Comparison of ENCODE assay signal across 10 cellular contexts in genomic region chr9:137262173-137262908, GRCh38. TPM values are rescaled to one million over a fixed set of nuclear protein-coding genes. Genes with fewer than 3 reads are reported as not detected.
DNase-seq lines count a peak whose midpoint lies in the region; ATAC-seq, FAIRE-seq and TF ChIP-seq lines count a peak whose summit lies in the region.
"Not testable (repeated sequence)": the region's sequence is repeated elsewhere in the genome, so short reads cannot be mapped to it uniquely, and the experiment has no call there.
"Had no signal": no experiment of that assay in that cellular context is flagged by ENCODE, and none has a peak within 500 bp of the region (broad histone marks: within the 10 kb centered on the region; RNA-seq: fewer than 3 reads in every experiment).

No MANE protein-coding gene starts in this region.

- not testable (repeated sequence) for BruUV-seq in GM12878 (replicated peaks; lab: Mats Ljungman, UMichigan)

- ATAC-seq in DND-41 (ENCODE audit: insufficient read depth, low read depth); GM12878: not testable (repeated sequence)

- TF ChIP-seq CTCF in DND-41 (IDR thresholded peaks at IDR 0.05; ENCODE audit: borderline replicate concordance, extremely low read depth, low read length, poor library complexity, severe bottlenecking) (peak; percentile 27), Peyer's patch (IDR thresholded peaks at IDR 0.05) (peak in 5 of 6 experiments; percentile 16 to 51 (median 47)), GM12878 (IDR thresholded peaks at IDR 0.05 in 2 of 3, conservative IDR thresholded peaks at IDR 0.05 in 1 of 3; ENCODE audit: control insufficient read depth in 2 of 3, extremely low read depth in 1 of 3, insufficient read depth in 1 of 3, low read depth in 3 of 3, low read length in 3 of 3) (peak in 2 of 3 experiments; percentile 16 to 46; a peak in 3 of 6 replicates), esophagus muscularis mucosa (IDR thresholded peaks at IDR 0.05) (peak; percentile 34 to 55 (median 50)), osteocyte (IDR thresholded peaks at IDR 0.05) (peak; percentile 55)

- H3K4me3 ChIP-seq in DND-41 (ENCODE audit: low read depth in 1 of 2, low read length in 2 of 2); Peyer's patch; GM12878; esophagus muscularis mucosa: not testable (repeated sequence)

- not testable (repeated sequence) for H3K36me3 Mint-ChIP-seq in osteocyte (ENCODE audit: unreplicated experiment)

- peaks cover 14% of the 10 kb centered on the region; the same call in 1 of the 2 replicates for H3K79me2 ChIP-seq in DND-41 (ENCODE audit: insufficient read depth, low read length)
- H3K79me2 ChIP-seq in GM12878 (ENCODE audit: control insufficient read depth, insufficient read depth, low read length): not testable (repeated sequence)

- H2AFZ ChIP-seq in DND-41 (ENCODE audit: low read depth, low read length); GM12878 (ENCODE audit: control insufficient read depth, low read depth, low read length): not testable (repeated sequence)

- not testable (repeated sequence) for H3K9me3 Mint-ChIP-seq in osteocyte (ENCODE audit: unreplicated experiment)

- not testable (repeated sequence) for H3K4me1 Mint-ChIP-seq in osteocyte (ENCODE audit: unreplicated experiment)

- not testable (repeated sequence) for H3K27ac Mint-ChIP-seq in osteocyte (ENCODE audit: unreplicated experiment)

- not testable (repeated sequence) for H3K27ac ChIP-seq in DND-41 (ENCODE audit: low read length); Peyer's patch; GM12878 (ENCODE audit: control insufficient read depth, insufficient read depth); esophagus muscularis mucosa (replicated peaks in 1 of 4)

- not testable (repeated sequence) for DNase-seq in DND-41; Peyer's patch; GM12878 (ENCODE audit: low read depth, low spot score); esophagus muscularis mucosa (ENCODE audit: extremely low spot score); osteocyte (ENCODE audit: extremely low spot score, unreplicated experiment)
- DNase-seq in HT-29 (ENCODE audit: low spot score): peak; percentile 41

- not testable (repeated sequence) for FAIRE-seq in GM12878 (lab: Jason Lieb, UNC)
- peak; percentile 13 for FAIRE-seq in islet of Langerhans (lab: Jason Lieb, UNC)

- RAD21 ChIA-PET in GM12878 (lab: Charles Lee; ENCODE audit: unreplicated experiment): interaction anchor here (0.8 to 1.7 kb wide), 4 partner anchors 15 to 146 kb away, joined by 4 to 6 read pairs (median 4); partner anchors contain the start of gene TOR4A

- not testable (repeated sequence) for TF ChIP-seq POLR2A in Peyer's patch (IDR thresholded peaks at IDR 0.05); GM12878 (IDR thresholded peaks at IDR 0.05; ENCODE audit: low read depth, low read length); esophagus muscularis mucosa (IDR thresholded peaks at IDR 0.05; ENCODE audit: low read depth)

- POLR2A ChIA-PET in GM12878 (lab: Charles Lee): interaction anchor here (0.6 to 1.1 kb wide), 2 partner anchors 14 to 22 kb away, joined by 3 to 4 read pairs; partner anchors contain the start of gene TUBB4B

- H3K36me3 ChIP-seq in DND-41 (ENCODE audit: insufficient read depth, low read length) (peaks cover 51% of the 10 kb centered on the region), Peyer's patch (peaks cover 0 to 56% (median 0%) of the 10 kb centered on the region in 3 donors), GM12878 (ENCODE audit: control insufficient read depth in 2 of 2, insufficient read depth in 2 of 2, low read length in 1 of 2) (peaks cover 8 to 11% of the 10 kb centered on the region in 2 experiments), esophagus muscularis mucosa (peaks cover 27 to 72% (median 62%) of the 10 kb centered on the region in 4 donors)

- TF ChIP-seq RAD21 in GM12878 (IDR thresholded peaks at IDR 0.05; ENCODE audit: insufficient read depth, low read depth, low read length): not testable (repeated sequence)

- H3K9ac ChIP-seq in DND-41 (ENCODE audit: low read depth, low read length); GM12878 (ENCODE audit: control insufficient read depth, insufficient read depth, low read length): not testable (repeated sequence)

- H3K4me3 Mint-ChIP-seq in osteocyte (ENCODE audit: unreplicated experiment): not testable (repeated sequence)

- not testable (repeated sequence) for H3K4me1 ChIP-seq in DND-41 (ENCODE audit: insufficient read depth, low read length); Peyer's patch; GM12878 (ENCODE audit: control insufficient read depth, insufficient read depth, low read length); esophagus muscularis mucosa

- in situ Hi-C loops in GM12878 (cut with MboI): not testable (repeated sequence)

- CTCF ChIA-PET in GM12878 (lab: Yijun Ruan, JAX): interaction anchor here (0.6 to 2.2 kb wide), 6 partner anchors 11 to 67 kb away, joined by 3 to 24 read pairs (median 4); partner anchors contain the start of genes TOR4A and TUBB4B

- intact Hi-C loops in GM12878 (cut with micrococcal nuclease; ENCODE audit: unreplicated experiment); esophagus muscularis mucosa (cut with DNase I): not testable (repeated sequence)

- not testable (repeated sequence) for H3K9me3 ChIP-seq in DND-41 (ENCODE audit: insufficient read depth, low read length, severe bottlenecking); Peyer's patch; GM12878 (replicated peaks; ENCODE audit: control insufficient read depth, insufficient read depth, low read length); esophagus muscularis mucosa

- not testable (repeated sequence) for TF ChIP-seq EP300 in GM12878 (IDR thresholded peaks at IDR 0.05; ENCODE audit: borderline replicate concordance in 1 of 2, control insufficient read depth in 1 of 2, low read depth in 2 of 2, low read length in 2 of 2); esophagus muscularis mucosa (IDR thresholded peaks at IDR 0.05)

- H3K27me3 Mint-ChIP-seq in osteocyte (ENCODE audit: unreplicated experiment): not testable (repeated sequence)

- H3K4me2 ChIP-seq in DND-41 (ENCODE audit: insufficient read depth, low read length); GM12878 (ENCODE audit: control insufficient read depth, insufficient read depth): not testable (repeated sequence)

- H3K27me3 ChIP-seq in DND-41 (ENCODE audit: insufficient read depth, low read length, poor library complexity); Peyer's patch; GM12878 (replicated peaks in 1 of 2; ENCODE audit: control insufficient read depth in 2 of 2, insufficient read depth in 2 of 2, low read length in 1 of 2); esophagus muscularis mucosa: not testable (repeated sequence)

- H4K20me1 ChIP-seq in DND-41 (ENCODE audit: insufficient read depth, low read length); GM12878 (ENCODE audit: control insufficient read depth, insufficient read depth): not testable (repeated sequence)

- SMC1A ChIA-PET in GM12878 (lab: Charles Lee; ENCODE audit: uncharacterized antibody, unreplicated experiment): interaction anchor here (1.2 to 1.4 kb wide), 2 partner anchors 26 to 73 kb away, joined by 3 to 5 read pairs; no protein-coding TSS in a partner anchor

- 73% methylated on average over 15 of the region's 15 CpGs for WGBS in GM12878 (ENCODE audit: insufficient coverage, insufficient replicate concordance, low lambda C conversion rate, missing lambda C conversion rate)
- WGBS in esophagus muscularis mucosa: 29% methylated on average over 15 of the region's 15 CpGs

RNA-seq across cellular contexts. Expression of gene NELFB, which starts 7.2 kb away (rescaled TPM):
- 111 and 115 TPM in 2 replicates for total RNA-seq in HT-29 (2014; rRNA removed; shearing (Covaris generic))
- total RNA-seq in Peyer's patch: 10 to 100 TPM; 47.4 to 57.8 (median 50.2) TPM
- 13.6 and 13.9 TPM in 2 replicates for total RNA-seq in GM12878 (2013; cell fraction: nucleolus; rRNA removed)
- total RNA-seq in GM12878 (2014; rRNA removed): 34.0 and 39.3 TPM in 2 replicates
- total RNA-seq in GM12878 (2014; rRNA removed; fragmentation: Illumina TruSeq; extraction: Trizol): 14.6 and 16.1 TPM in 2 replicates
- 61.2 and 63.4 TPM in 2 replicates for total RNA-seq in GM12878 (2021)
- 12.6 TPM for polyA plus RNA-seq in GM12878 (2011; ENCODE audit: low read depth)
- 11.9 and 22.6 TPM in 2 replicates for polyA plus RNA-seq in GM12878 (2011; rRNA removed)
- polyA plus RNA-seq in GM12878 (2011; cell fraction: cytosol; rRNA removed): 44.0 and 53.0 TPM in 2 replicates
- polyA plus RNA-seq in GM12878 (2011; cell fraction: nucleus; rRNA removed): 52.1 and 64.2 TPM in 2 replicates
- polyA plus RNA-seq in GM12878 (2012): 32.6 and 37.0 TPM in 2 replicates
- polyA plus RNA-seq in GM12878 (2014; fragmentation: Illumina TruSeq; extraction: Trizol): 5.0 and 18.2 TPM in 2 replicates
- under 1 TPM; 0.19 to 0.68 TPM for polyA plus RNA-seq in GM12878 (2014; fragmentation: Nextera tagmentation; extraction: Ambion mirVana)
- 41.1 and 45.3 TPM in 2 replicates for polyA plus RNA-seq in GM12878 (2014; rRNA removed)
- 10 to 100 TPM; 40.3 to 42.4 TPM for polyA plus RNA-seq in GM12878 (2016; fragmentation: Nextera tagmentation; extraction: Ambion mirVana)
- 21.6 and 47.4 TPM in 2 replicates for polyA minus RNA-seq in GM12878 (2011; rRNA and poly(A)+ RNA removed)
- 18.4 and 20.5 TPM in 2 replicates for polyA minus RNA-seq in GM12878 (2011; cell fraction: cytosol; rRNA and poly(A)+ RNA removed)
- polyA minus RNA-seq in GM12878 (2011; cell fraction: nucleus; rRNA and poly(A)+ RNA removed): 7.5 and 13.3 TPM in 2 replicates
- 10 to 100 TPM; 26.6 to 73.2 (median 48.8) TPM for total RNA-seq in esophagus muscularis mucosa
- 54.1 and 57.6 TPM in 2 replicates for total RNA-seq in osteocyte

RNA-seq across cellular contexts. Expression of gene STPG3, which starts 11.3 kb away (rescaled TPM):
- not detected in 2 replicates for total RNA-seq in HT-29 (2014; rRNA removed; shearing (Covaris generic))
- not detected for total RNA-seq in Peyer's patch
- total RNA-seq in GM12878 (2013; cell fraction: nucleolus; rRNA removed): not detected in 2 replicates
- not detected in 2 replicates for total RNA-seq in GM12878 (2014; rRNA removed)
- not detected in 2 replicates for total RNA-seq in GM12878 (2014; rRNA removed; fragmentation: Illumina TruSeq; extraction: Trizol)
- total RNA-seq in GM12878 (2021): not detected in 2 replicates
- not detected for polyA plus RNA-seq in GM12878 (2011; ENCODE audit: low read depth)
- not detected in 2 replicates for polyA plus RNA-seq in GM12878 (2011; rRNA removed)
- not detected in 2 replicates for polyA plus RNA-seq in GM12878 (2011; cell fraction: cytosol; rRNA removed)
- polyA plus RNA-seq in GM12878 (2011; cell fraction: nucleus; rRNA removed): 0.12 TPM in 1 of 2 replicates, not detected in the other
- polyA plus RNA-seq in GM12878 (2012): 0.28 and 0.80 TPM in 2 replicates
- polyA plus RNA-seq in GM12878 (2014; fragmentation: Illumina TruSeq; extraction: Trizol): not detected in 2 replicates
- not detected for polyA plus RNA-seq in GM12878 (2014; fragmentation: Nextera tagmentation; extraction: Ambion mirVana)
- not detected in 2 replicates for polyA plus RNA-seq in GM12878 (2014; rRNA removed)
- polyA plus RNA-seq in GM12878 (2016; fragmentation: Nextera tagmentation; extraction: Ambion mirVana): not detected
- not detected in 2 replicates for polyA minus RNA-seq in GM12878 (2011; rRNA and poly(A)+ RNA removed)
- not detected in 2 replicates for polyA minus RNA-seq in GM12878 (2011; cell fraction: cytosol; rRNA and poly(A)+ RNA removed)
- polyA minus RNA-seq in GM12878 (2011; cell fraction: nucleus; rRNA and poly(A)+ RNA removed): not detected in 2 replicates
- total RNA-seq in esophagus muscularis mucosa: not detected
- total RNA-seq in osteocyte: 0.50 and 0.78 TPM in 2 replicates
- total RNA-seq: Calu3, renal cortical epithelial cell had no signal

RNA-seq across cellular contexts. Expression of gene TOR4A, which starts 15.2 kb away (rescaled TPM):
- 210 and 226 TPM in 2 replicates for total RNA-seq in HT-29 (2014; rRNA removed; shearing (Covaris generic))
- total RNA-seq in Peyer's patch: 10 to 100 TPM; 33.8 to 45.7 (median 39.2) TPM
- 22.6 and 29.1 TPM in 2 replicates for total RNA-seq in GM12878 (2013; cell fraction: nucleolus; rRNA removed)
- total RNA-seq in GM12878 (2014; rRNA removed): 13.8 and 14.6 TPM in 2 replicates
- total RNA-seq in GM12878 (2014; rRNA removed; fragmentation: Illumina TruSeq; extraction: Trizol): 3.9 TPM in 2 replicates
- 19.6 and 19.9 TPM in 2 replicates for total RNA-seq in GM12878 (2021)
- 1.8 TPM for polyA plus RNA-seq in GM12878 (2011; ENCODE audit: low read depth)
- polyA plus RNA-seq in GM12878 (2011; rRNA removed): 2.2 and 4.6 TPM in 2 replicates
- 8.0 and 11.9 TPM in 2 replicates for polyA plus RNA-seq in GM12878 (2011; cell fraction: cytosol; rRNA removed)
- polyA plus RNA-seq in GM12878 (2011; cell fraction: nucleus; rRNA removed): 16.8 and 21.7 TPM in 2 replicates
- 8.2 and 9.1 TPM in 2 replicates for polyA plus RNA-seq in GM12878 (2012)
- polyA plus RNA-seq in GM12878 (2014; fragmentation: Illumina TruSeq; extraction: Trizol): 1.3 and 3.0 TPM in 2 replicates
- 1 to 10 TPM; 2.2 to 3.4 TPM for polyA plus RNA-seq in GM12878 (2014; fragmentation: Nextera tagmentation; extraction: Ambion mirVana)
- polyA plus RNA-seq in GM12878 (2014; rRNA removed): 14.6 and 16.0 TPM in 2 replicates
- 1 to 10 TPM; 2.0 to 3.0 TPM for polyA plus RNA-seq in GM12878 (2016; fragmentation: Nextera tagmentation; extraction: Ambion mirVana)
- polyA minus RNA-seq in GM12878 (2011; rRNA and poly(A)+ RNA removed): 2.2 and 6.7 TPM in 2 replicates
- polyA minus RNA-seq in GM12878 (2011; cell fraction: cytosol; rRNA and poly(A)+ RNA removed): 6.8 and 7.1 TPM in 2 replicates
- polyA minus RNA-seq in GM12878 (2011; cell fraction: nucleus; rRNA and poly(A)+ RNA removed): 8.2 and 14.4 TPM in 2 replicates
- total RNA-seq in esophagus muscularis mucosa: 1 to 10 TPM; 5.0 to 9.2 (median 7.3) TPM
- total RNA-seq in osteocyte: 1.2 and 1.9 TPM in 2 replicates

RNA-seq across cellular contexts. Expression of gene TUBB4B, which starts 21.3 kb away (rescaled TPM):
- 607 and 627 TPM in 2 replicates for total RNA-seq in HT-29 (2014; rRNA removed; shearing (Covaris generic))
- 100 to 1,000 TPM; 174 to 409 (median 322) TPM for total RNA-seq in Peyer's patch
- 45.3 and 50.1 TPM in 2 replicates for total RNA-seq in GM12878 (2013; cell fraction: nucleolus; rRNA removed)
- total RNA-seq in GM12878 (2014; rRNA removed): 203 and 255 TPM in 2 replicates
- total RNA-seq in GM12878 (2014; rRNA removed; fragmentation: Illumina TruSeq; extraction: Trizol): 168 and 187 TPM in 2 replicates
- total RNA-seq in GM12878 (2021): 348 and 365 TPM in 2 replicates
- polyA plus RNA-seq in GM12878 (2011; ENCODE audit: low read depth): 59.8 TPM
- 65.9 and 204 TPM in 2 replicates for polyA plus RNA-seq in GM12878 (2011; rRNA removed)
- polyA plus RNA-seq in GM12878 (2011; cell fraction: cytosol; rRNA removed): 277 and 441 TPM in 2 replicates
- 263 and 420 TPM in 2 replicates for polyA plus RNA-seq in GM12878 (2011; cell fraction: nucleus; rRNA removed)
- polyA plus RNA-seq in GM12878 (2012): 147 and 170 TPM in 2 replicates
- 122 and 254 TPM in 2 replicates for polyA plus RNA-seq in GM12878 (2014; fragmentation: Illumina TruSeq; extraction: Trizol)
- polyA plus RNA-seq in GM12878 (2014; fragmentation: Nextera tagmentation; extraction: Ambion mirVana): 10 to 100 TPM; 23.0 to 63.2 TPM
- 403 and 485 TPM in 2 replicates for polyA plus RNA-seq in GM12878 (2014; rRNA removed)
- polyA plus RNA-seq in GM12878 (2016; fragmentation: Nextera tagmentation; extraction: Ambion mirVana): 100 to 1,000 TPM; 521 to 532 TPM
- polyA minus RNA-seq in GM12878 (2011; rRNA and poly(A)+ RNA removed): 156 and 212 TPM in 2 replicates
- 91.5 and 119 TPM in 2 replicates for polyA minus RNA-seq in GM12878 (2011; cell fraction: cytosol; rRNA and poly(A)+ RNA removed)
- 95.1 and 128 TPM in 2 replicates for polyA minus RNA-seq in GM12878 (2011; cell fraction: nucleus; rRNA and poly(A)+ RNA removed)
- 100 to 1,000 TPM; 227 to 469 (median 304) TPM for total RNA-seq in esophagus muscularis mucosa
- 132 and 136 TPM in 2 replicates for total RNA-seq in osteocyte

RNA-seq across cellular contexts. Expression of gene SLC34A3, which starts 31.6 kb away (rescaled TPM):
- 0.15 TPM in 1 of 2 replicates, not detected in the other for total RNA-seq in HT-29 (2014; rRNA removed; shearing (Covaris generic))
- total RNA-seq in Peyer's patch (10 to 100 TPM in 2 of 4 donors, 1 to 10 TPM in 1, not detected in 1; 4.0 to 14.8 (median 13.3) TPM), GM12878 (2014; rRNA removed) (not detected in 2 replicates), GM12878 (2014; rRNA removed; fragmentation: Illumina TruSeq; extraction: Trizol) (not detected in 2 replicates), GM12878 (2021) (not detected in 2 replicates), esophagus muscularis mucosa (not detected), osteocyte (not detected in 2 replicates)
- not detected in 2 replicates for total RNA-seq in GM12878 (2013; cell fraction: nucleolus; rRNA removed)
- not detected for polyA plus RNA-seq in GM12878 (2011; ENCODE audit: low read depth)
- polyA plus RNA-seq in GM12878 (2011; rRNA removed) (not detected in 2 replicates), GM12878 (2014; fragmentation: Illumina TruSeq; extraction: Trizol) (not detected in 2 replicates), GM12878 (2014; fragmentation: Nextera tagmentation; extraction: Ambion mirVana) (not detected), GM12878 (2014; rRNA removed) (not detected in 2 replicates), GM12878 (2016; fragmentation: Nextera tagmentation; extraction: Ambion mirVana) (not detected)
- not detected in 2 replicates for polyA plus RNA-seq in GM12878 (2011; cell fraction: cytosol; rRNA removed)
- polyA plus RNA-seq in GM12878 (2011; cell fraction: nucleus; rRNA removed): 0.09 TPM in 2 replicates
- not detected in 2 replicates for polyA plus RNA-seq in GM12878 (2012)
- not detected in 2 replicates for polyA minus RNA-seq in GM12878 (2011; rRNA and poly(A)+ RNA removed)
- polyA minus RNA-seq in GM12878 (2011; cell fraction: cytosol; rRNA and poly(A)+ RNA removed): not detected in 2 replicates
- polyA minus RNA-seq in GM12878 (2011; cell fraction: nucleus; rRNA and poly(A)+ RNA removed): not detected in 2 replicates
- total RNA-seq: renal cortical epithelial cell; T-helper 1 cell treated with Interleukin-12 subunit alpha and Interleukin-12 subunit beta and Interleukin-4 antibody, amounts not matched to agents 30 ng/mL and 1 ng/mL, for 36 hours had no signal
